ENCODE assay signal across 8 cellular contexts in genomic region chr18:80109676-80110078, GRCh38. TPM values are rescaled to one million over a fixed set of nuclear protein-coding genes. Genes with fewer than 3 reads are reported as not detected.
A peak's percentile ranks its signal among the peaks of the same experiment; 100 is the strongest.
DNase-seq lines count a peak whose midpoint lies in the region; ATAC-seq and TF ChIP-seq lines count a peak whose summit lies in the region.

No MANE protein-coding gene starts in this region.

- H3K27me3 Mint-ChIP-seq in Caco-2 (ENCODE audit: insufficient read depth, unreplicated experiment), result no peaks in the 10 kb centered on the region

- H3K4me1 Mint-ChIP-seq in Caco-2 (ENCODE audit: low read depth, unreplicated experiment), result peaks cover 21% of the 10 kb centered on the region

- CTCF ChIA-PET in Caco-2 (lab: Charles Lee), result interaction anchor here (0.5 kb wide), 1 partner anchor 76 kb away, joined by 3 read pairs; no protein-coding TSS in a partner anchor

- H3K27ac ChIP-seq in SJSA1, result peak overlapping the region; percentile 19; the same call in 1 of the 2 replicates
- H3K27ac ChIP-seq in liver (ENCODE audit: low read depth in 1 of 2, low read length in 2 of 2), result peak overlapping the region in 1 of 2 donors; percentile 7
- H3K27ac ChIP-seq in stomach, result peak overlapping the region; percentile 73 to 94 (median 90)

- H3K4me3 ChIP-seq in Caco-2 (ENCODE audit: low read depth, low read length) (peak overlapping the region; percentile 67), SJSA1 (peak overlapping the region; percentile 71), liver (ENCODE audit: low read depth in 1 of 3, low read length in 3 of 3) (peak overlapping the region; percentile 77 to 93 (median 84)), stomach (peak overlapping the region; percentile 71 to 95 (median 76))

- POLR2A ChIA-PET in Caco-2 (lab: Charles Lee), result no interaction called here

- DNase-seq in Caco-2, result peak; percentile 29 to 39
- peak; percentile 46 for DNase-seq in GM19238 (ENCODE audit: insufficient read length, low spot score)
- peak; percentile 39 to 52 for DNase-seq in SJSA1 (ENCODE audit: low read depth in 1 of 2, low spot score in 2 of 2)
- DNase-seq in dedifferentiated amniotic fluid mesenchymal stem cell (ENCODE audit: extremely low spot score), result peak; percentile 24
- peak; percentile 30 for DNase-seq in stomach
- no peak for DNase-seq in epidermal melanocyte (ENCODE audit: insufficient read length, low spot score)

- H3K36me3 ChIP-seq in Caco-2 (ENCODE audit: control insufficient read depth, insufficient read depth, low read length) (no peaks in the 10 kb centered on the region), SJSA1 (peaks cover 15% of the 10 kb centered on the region), liver (ENCODE audit: control insufficient read depth in 4 of 4, insufficient read depth in 3 of 4, low read depth in 1 of 4, low read length in 3 of 4) (no peaks in the 10 kb centered on the region), stomach (no peaks in the 10 kb centered on the region)

- WGBS in liver, result 1% methylated on average over 34 of the region's 34 CpGs
- WGBS in stomach, 5 donors, result 0 to 1% (median 0%) methylated on average over 24 to 34 of the region's 34 CpGs

- no peak for TF ChIP-seq RAD21 in liver (IDR thresholded peaks at IDR 0.05)

- H3K9me3 ChIP-seq in Caco-2 (no peaks in the 10 kb centered on the region), SJSA1 (replicated peaks) (no peaks in the 10 kb centered on the region), liver (ENCODE audit: control insufficient read depth in 4 of 4, low read length in 3 of 4) (no peaks in the 10 kb centered on the region), stomach (no peaks in the 10 kb centered on the region)

- intact Hi-C loops in Caco-2 (cut with micrococcal nuclease; ENCODE audit: unreplicated experiment) (loop anchor here (5.0 kb wide), 1 partner anchor 77 kb away; the partner anchor contains the start of gene RBFA), stomach (cut with DNase I; ENCODE audit: low total_unique reads) (no loop called here)

- H3K27ac Mint-ChIP-seq in Caco-2 (ENCODE audit: unreplicated experiment), result no peak overlapping the region

- no peak for TF ChIP-seq EP300 in stomach (IDR thresholded peaks at IDR 0.05)

- TF ChIP-seq CTCF in Caco-2 (IDR thresholded peaks at IDR 0.05; ENCODE audit: insufficient read depth in 1 of 2, low read depth in 1 of 2, low read length in 1 of 2, severe bottlenecking in 1 of 2, unreplicated experiment in 1 of 2), result no peak
- TF ChIP-seq CTCF in liver (IDR thresholded peaks at IDR 0.05; ENCODE audit: low read depth, low read length, missing input control), result no peak
- TF ChIP-seq CTCF in stomach (IDR thresholded peaks at IDR 0.05), result no peak

- H3K9me3 Mint-ChIP-seq in Caco-2 (ENCODE audit: unreplicated experiment), result no peaks in the 10 kb centered on the region

- H3K4me1 ChIP-seq in Caco-2, result no peaks in the 10 kb centered on the region
- peaks cover 11% of the 10 kb centered on the region; the same call in 1 of the 2 replicates for H3K4me1 ChIP-seq in SJSA1 (replicated peaks)
- peaks cover 4 to 20% (median 7%) of the 10 kb centered on the region in 4 donors for H3K4me1 ChIP-seq in liver (ENCODE audit: control insufficient read depth in 4 of 4, insufficient read depth in 4 of 4, low read length in 3 of 4)
- peaks cover 19 to 51% (median 26%) of the 10 kb centered on the region in 4 donors for H3K4me1 ChIP-seq in stomach

- peaks cover 24% of the 10 kb centered on the region for H3K36me3 Mint-ChIP-seq in Caco-2 (ENCODE audit: insufficient read depth, unreplicated experiment)

- TF ChIP-seq POLR2A in stomach (IDR thresholded peaks at IDR 0.05), result no peak

- H3K9ac ChIP-seq in liver (ENCODE audit: low read depth in 1 of 2, low read length in 2 of 2), result peak overlapping the region in 1 of 2 donors; percentile 52

- peak; percentile 32 for ATAC-seq in HG03432 (IDR thresholded peaks at IDR 0.05; ENCODE audit: unreplicated experiment)

- H3K27me3 ChIP-seq in Caco-2 (replicated peaks; ENCODE audit: control insufficient read depth, insufficient read depth, low read length) (no peaks in the 10 kb centered on the region), SJSA1 (replicated peaks) (no peaks in the 10 kb centered on the region), liver (ENCODE audit: control insufficient read depth in 4 of 4, insufficient read depth in 4 of 4, low read length in 3 of 4) (no peaks in the 10 kb centered on the region), stomach (no peaks in the 10 kb centered on the region)

- no TSS peak for BruUV-seq in Caco-2 (replicated peaks; lab: Mats Ljungman, UMichigan)

- H3K4me3 Mint-ChIP-seq in Caco-2 (ENCODE audit: unreplicated experiment), result peak overlapping the region; percentile 67

TF ChIP-seq in liver, 16 proteins besides CTCF, POLR2A, EP300 and RAD21:
- TF ChIP-seq REST (IDR thresholded peaks at IDR 0.05) (no peak), TAF1 (conservative IDR thresholded peaks at IDR 0.05) (no peak), ZBTB33 (IDR thresholded peaks at IDR 0.05) (no peak), HNF4A (conservative IDR thresholded peaks at IDR 0.05) (no peak), EGR1 (IDR thresholded peaks at IDR 0.05; ENCODE audit: low read depth in 2 of 2) (no peak), YY1 (IDR thresholded peaks at IDR 0.05) (no peak), FOXA1 (IDR thresholded peaks at IDR 0.05) (no peak), MAX (IDR thresholded peaks at IDR 0.05) (no peak), JUND (IDR thresholded peaks at IDR 0.05) (no peak), HNF4G (IDR thresholded peaks at IDR 0.05) (no peak)

RNA-seq across cellular contexts. Expression of gene ADNP2, which starts 0.6 kb away (rescaled TPM):
- 21.4 and 22.1 TPM in 2 replicates for total RNA-seq in Caco-2 (2022)
- 14.7 and 21.3 TPM in 2 replicates for total RNA-seq in SJSA1 (2014; rRNA removed; shearing (Covaris generic))
- 1 to 10 TPM; 9.2 to 9.9 TPM for total RNA-seq in liver
- 1 to 10 TPM; 2.7 to 3.5 TPM for polyA plus RNA-seq in liver
- total RNA-seq in stomach, result 10 to 100 TPM in 4 of 5 donors, 1 to 10 TPM in 1; 8.1 to 24.6 (median 14.3) TPM
- 1 to 10 TPM; 4.2 to 6.0 (median 5.0) TPM for polyA plus RNA-seq in stomach
